ENCODE assay signal across 1 cellular context in the genomic region with DNA sequence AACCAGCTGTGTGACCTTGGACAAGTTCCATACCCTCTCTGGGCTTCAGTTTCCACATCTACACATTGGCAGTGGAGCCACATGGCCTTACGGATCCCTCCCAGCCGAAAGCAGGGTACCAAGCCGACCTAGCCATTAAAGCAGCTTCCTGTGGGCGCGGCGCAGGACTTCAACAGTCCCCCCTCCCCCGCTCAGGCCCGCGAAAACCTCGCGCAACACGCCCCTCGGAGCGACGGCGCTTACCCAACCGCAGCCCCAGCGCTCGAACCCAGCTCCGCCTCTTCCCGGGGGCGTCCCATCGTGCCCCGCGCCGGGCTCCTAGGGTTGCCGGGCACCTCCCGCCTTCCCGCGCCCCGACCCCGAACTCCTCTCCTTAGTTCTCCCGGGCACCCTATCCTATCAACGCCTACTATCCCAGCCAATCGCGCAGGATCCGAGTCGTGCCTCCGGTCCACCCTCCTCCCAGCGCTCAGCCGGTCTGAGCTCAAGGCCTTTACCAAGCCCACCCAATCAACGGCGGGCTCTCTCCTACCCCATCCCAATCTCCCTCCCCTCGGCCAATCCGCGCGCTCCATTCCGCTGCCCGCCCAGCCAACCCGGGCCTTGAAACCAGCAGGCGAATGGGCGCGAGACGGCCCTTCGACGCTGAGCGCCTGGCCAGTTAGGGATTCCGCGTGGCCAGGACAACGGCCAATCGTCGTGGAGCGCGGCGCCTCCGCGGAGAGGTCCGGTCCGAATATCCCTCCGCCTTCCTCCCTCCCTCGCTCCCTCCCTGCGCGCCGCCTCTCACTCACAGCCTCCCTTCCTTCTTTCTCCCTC.
TF ChIP-seq lines count a peak whose summit lies in the region.

A gene (plus strand): TSS at position 767 of the 819 bp plus-strand sequence. CDS start 326 bp downstream, outside the sequence.

TF ChIP-seq in K562, 482 proteins besides CTCF, POLR2A, EP300 and RAD21 (continued from another document and continues in another):
- TF ChIP-seq, protein P1, sequence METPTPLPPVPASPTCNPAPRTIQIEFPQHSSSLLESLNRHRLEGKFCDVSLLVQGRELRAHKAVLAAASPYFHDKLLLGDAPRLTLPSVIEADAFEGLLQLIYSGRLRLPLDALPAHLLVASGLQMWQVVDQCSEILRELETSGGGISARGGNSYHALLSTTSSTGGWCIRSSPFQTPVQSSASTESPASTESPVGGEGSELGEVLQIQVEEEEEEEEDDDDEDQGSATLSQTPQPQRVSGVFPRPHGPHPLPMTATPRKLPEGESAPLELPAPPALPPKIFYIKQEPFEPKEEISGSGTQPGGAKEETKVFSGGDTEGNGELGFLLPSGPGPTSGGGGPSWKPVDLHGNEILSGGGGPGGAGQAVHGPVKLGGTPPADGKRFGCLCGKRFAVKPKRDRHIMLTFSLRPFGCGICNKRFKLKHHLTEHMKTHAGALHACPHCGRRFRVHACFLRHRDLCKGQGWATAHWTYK (CRISPR knock-in tag; IDR thresholded peaks at IDR 0.05), result no peak
- TF ChIP-seq, protein P2, sequence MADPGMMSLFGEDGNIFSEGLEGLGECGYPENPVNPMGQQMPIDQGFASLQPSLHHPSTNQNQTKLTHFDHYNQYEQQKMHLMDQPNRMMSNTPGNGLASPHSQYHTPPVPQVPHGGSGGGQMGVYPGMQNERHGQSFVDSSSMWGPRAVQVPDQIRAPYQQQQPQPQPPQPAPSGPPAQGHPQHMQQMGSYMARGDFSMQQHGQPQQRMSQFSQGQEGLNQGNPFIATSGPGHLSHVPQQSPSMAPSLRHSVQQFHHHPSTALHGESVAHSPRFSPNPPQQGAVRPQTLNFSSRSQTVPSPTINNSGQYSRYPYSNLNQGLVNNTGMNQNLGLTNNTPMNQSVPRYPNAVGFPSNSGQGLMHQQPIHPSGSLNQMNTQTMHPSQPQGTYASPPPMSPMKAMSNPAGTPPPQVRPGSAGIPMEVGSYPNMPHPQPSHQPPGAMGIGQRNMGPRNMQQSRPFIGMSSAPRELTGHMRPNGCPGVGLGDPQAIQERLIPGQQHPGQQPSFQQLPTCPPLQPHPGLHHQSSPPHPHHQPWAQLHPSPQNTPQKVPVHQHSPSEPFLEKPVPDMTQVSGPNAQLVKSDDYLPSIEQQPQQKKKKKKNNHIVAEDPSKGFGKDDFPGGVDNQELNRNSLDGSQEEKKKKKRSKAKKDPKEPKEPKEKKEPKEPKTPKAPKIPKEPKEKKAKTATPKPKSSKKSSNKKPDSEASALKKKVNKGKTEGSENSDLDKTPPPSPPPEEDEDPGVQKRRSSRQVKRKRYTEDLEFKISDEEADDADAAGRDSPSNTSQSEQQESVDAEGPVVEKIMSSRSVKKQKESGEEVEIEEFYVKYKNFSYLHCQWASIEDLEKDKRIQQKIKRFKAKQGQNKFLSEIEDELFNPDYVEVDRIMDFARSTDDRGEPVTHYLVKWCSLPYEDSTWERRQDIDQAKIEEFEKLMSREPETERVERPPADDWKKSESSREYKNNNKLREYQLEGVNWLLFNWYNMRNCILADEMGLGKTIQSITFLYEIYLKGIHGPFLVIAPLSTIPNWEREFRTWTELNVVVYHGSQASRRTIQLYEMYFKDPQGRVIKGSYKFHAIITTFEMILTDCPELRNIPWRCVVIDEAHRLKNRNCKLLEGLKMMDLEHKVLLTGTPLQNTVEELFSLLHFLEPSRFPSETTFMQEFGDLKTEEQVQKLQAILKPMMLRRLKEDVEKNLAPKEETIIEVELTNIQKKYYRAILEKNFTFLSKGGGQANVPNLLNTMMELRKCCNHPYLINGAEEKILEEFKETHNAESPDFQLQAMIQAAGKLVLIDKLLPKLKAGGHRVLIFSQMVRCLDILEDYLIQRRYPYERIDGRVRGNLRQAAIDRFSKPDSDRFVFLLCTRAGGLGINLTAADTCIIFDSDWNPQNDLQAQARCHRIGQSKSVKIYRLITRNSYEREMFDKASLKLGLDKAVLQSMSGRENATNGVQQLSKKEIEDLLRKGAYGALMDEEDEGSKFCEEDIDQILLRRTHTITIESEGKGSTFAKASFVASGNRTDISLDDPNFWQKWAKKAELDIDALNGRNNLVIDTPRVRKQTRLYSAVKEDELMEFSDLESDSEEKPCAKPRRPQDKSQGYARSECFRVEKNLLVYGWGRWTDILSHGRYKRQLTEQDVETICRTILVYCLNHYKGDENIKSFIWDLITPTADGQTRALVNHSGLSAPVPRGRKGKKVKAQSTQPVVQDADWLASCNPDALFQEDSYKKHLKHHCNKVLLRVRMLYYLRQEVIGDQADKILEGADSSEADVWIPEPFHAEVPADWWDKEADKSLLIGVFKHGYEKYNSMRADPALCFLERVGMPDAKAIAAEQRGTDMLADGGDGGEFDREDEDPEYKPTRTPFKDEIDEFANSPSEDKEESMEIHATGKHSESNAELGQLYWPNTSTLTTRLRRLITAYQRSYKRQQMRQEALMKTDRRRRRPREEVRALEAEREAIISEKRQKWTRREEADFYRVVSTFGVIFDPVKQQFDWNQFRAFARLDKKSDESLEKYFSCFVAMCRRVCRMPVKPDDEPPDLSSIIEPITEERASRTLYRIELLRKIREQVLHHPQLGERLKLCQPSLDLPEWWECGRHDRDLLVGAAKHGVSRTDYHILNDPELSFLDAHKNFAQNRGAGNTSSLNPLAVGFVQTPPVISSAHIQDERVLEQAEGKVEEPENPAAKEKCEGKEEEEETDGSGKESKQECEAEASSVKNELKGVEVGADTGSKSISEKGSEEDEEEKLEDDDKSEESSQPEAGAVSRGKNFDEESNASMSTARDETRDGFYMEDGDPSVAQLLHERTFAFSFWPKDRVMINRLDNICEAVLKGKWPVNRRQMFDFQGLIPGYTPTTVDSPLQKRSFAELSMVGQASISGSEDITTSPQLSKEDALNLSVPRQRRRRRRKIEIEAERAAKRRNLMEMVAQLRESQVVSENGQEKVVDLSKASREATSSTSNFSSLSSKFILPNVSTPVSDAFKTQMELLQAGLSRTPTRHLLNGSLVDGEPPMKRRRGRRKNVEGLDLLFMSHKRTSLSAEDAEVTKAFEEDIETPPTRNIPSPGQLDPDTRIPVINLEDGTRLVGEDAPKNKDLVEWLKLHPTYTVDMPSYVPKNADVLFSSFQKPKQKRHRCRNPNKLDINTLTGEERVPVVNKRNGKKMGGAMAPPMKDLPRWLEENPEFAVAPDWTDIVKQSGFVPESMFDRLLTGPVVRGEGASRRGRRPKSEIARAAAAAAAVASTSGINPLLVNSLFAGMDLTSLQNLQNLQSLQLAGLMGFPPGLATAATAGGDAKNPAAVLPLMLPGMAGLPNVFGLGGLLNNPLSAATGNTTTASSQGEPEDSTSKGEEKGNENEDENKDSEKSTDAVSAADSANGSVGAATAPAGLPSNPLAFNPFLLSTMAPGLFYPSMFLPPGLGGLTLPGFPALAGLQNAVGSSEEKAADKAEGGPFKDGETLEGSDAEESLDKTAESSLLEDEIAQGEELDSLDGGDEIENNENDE (IDR thresholded peaks at IDR 0.05; ENCODE audit: low read depth, low read length), result no peak
- TF ChIP-seq ZSCAN32 (CRISPR knock-in tag; IDR thresholded peaks at IDR 0.05) (no peak), SLC30A9 (CRISPR knock-in tag; IDR thresholded peaks at IDR 0.05) (no peak), PURB (CRISPR knock-in tag; IDR thresholded peaks at IDR 0.05; ENCODE audit: low read depth) (no peak), ZNF121 (CRISPR knock-in tag; conservative IDR thresholded peaks at IDR 0.05) (no peak), POU5F1 (IDR thresholded peaks at IDR 0.05; ENCODE audit: borderline replicate concordance, low read depth, low read length, partially characterized antibody) (no peak), PHB2 (IDR thresholded peaks at IDR 0.05; ENCODE audit: low read depth) (no peak), CREM (IDR thresholded peaks at IDR 0.05; ENCODE audit: low read depth) (peak; percentile 91), XRCC4 (IDR thresholded peaks at IDR 0.05; ENCODE audit: extremely low read depth, insufficient read depth, insufficient read length) (no peak), POLR2AphosphoS5 (IDR thresholded peaks at IDR 0.05; ENCODE audit: control insufficient read depth, insufficient read depth, low read depth, low read length) (0 out of 2 replicates have a peak, but pooled peaks have one; percentile 48), TARDBP (IDR thresholded peaks at IDR 0.05) (no peak), ZNF23 (CRISPR knock-in tag; IDR thresholded peaks at IDR 0.05) (no peak), KAT8 (IDR thresholded peaks at IDR 0.05; ENCODE audit: low read depth) (no peak), ZC3H8 (IDR thresholded peaks at IDR 0.05) (no peak), NR2C2 (CRISPR knock-in tag; IDR thresholded peaks at IDR 0.05) (peak; percentile 13; the same call in 1 of the 2 replicates), NR2C2 (tag; IDR thresholded peaks at IDR 0.05) (peak; percentile 81), TAF1 (IDR thresholded peaks at IDR 0.05; ENCODE audit: control insufficient read depth, extremely low read depth, insufficient read depth, low read length, severe bottlenecking) (peak; percentile 64), ZNF444 (CRISPR knock-in tag; IDR thresholded peaks at IDR 0.05) (peak; percentile 82)
- TF ChIP-seq, protein P3, sequence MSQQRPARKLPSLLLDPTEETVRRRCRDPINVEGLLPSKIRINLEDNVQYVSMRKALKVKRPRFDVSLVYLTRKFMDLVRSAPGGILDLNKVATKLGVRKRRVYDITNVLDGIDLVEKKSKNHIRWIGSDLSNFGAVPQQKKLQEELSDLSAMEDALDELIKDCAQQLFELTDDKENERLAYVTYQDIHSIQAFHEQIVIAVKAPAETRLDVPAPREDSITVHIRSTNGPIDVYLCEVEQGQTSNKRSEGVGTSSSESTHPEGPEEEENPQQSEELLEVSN (IDR thresholded peaks at IDR 0.05; ENCODE audit: borderline replicate concordance in 1 of 2, extremely low read depth in 1 of 2, insufficient read depth in 1 of 2, insufficient read length in 1 of 2, low read depth in 1 of 2, low read length in 1 of 2, poor library complexity in 1 of 2, severe bottlenecking in 1 of 2), result peak; percentile 95 to 96
- TF ChIP-seq, protein P4, sequence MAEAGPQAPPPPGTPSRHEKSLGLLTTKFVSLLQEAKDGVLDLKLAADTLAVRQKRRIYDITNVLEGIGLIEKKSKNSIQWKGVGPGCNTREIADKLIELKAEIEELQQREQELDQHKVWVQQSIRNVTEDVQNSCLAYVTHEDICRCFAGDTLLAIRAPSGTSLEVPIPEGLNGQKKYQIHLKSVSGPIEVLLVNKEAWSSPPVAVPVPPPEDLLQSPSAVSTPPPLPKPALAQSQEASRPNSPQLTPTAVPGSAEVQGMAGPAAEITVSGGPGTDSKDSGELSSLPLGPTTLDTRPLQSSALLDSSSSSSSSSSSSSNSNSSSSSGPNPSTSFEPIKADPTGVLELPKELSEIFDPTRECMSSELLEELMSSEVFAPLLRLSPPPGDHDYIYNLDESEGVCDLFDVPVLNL (CRISPR knock-in tag; IDR thresholded peaks at IDR 0.05; ENCODE audit: low read depth), result peak; percentile 89
- TF ChIP-seq, protein P5, sequence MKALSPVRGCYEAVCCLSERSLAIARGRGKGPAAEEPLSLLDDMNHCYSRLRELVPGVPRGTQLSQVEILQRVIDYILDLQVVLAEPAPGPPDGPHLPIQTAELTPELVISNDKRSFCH (CRISPR knock-in tag; IDR thresholded peaks at IDR 0.05), result no peak
- TF ChIP-seq, protein P5 (tag; IDR thresholded peaks at IDR 0.05), result 0 out of 2 replicates have a peak, but pooled peaks have one; percentile 33
- TF ChIP-seq, protein P6, sequence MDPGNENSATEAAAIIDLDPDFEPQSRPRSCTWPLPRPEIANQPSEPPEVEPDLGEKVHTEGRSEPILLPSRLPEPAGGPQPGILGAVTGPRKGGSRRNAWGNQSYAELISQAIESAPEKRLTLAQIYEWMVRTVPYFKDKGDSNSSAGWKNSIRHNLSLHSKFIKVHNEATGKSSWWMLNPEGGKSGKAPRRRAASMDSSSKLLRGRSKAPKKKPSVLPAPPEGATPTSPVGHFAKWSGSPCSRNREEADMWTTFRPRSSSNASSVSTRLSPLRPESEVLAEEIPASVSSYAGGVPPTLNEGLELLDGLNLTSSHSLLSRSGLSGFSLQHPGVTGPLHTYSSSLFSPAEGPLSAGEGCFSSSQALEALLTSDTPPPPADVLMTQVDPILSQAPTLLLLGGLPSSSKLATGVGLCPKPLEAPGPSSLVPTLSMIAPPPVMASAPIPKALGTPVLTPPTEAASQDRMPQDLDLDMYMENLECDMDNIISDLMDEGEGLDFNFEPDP (CRISPR knock-in tag; IDR thresholded peaks at IDR 0.05), result no peak
- TF ChIP-seq, protein P7, sequence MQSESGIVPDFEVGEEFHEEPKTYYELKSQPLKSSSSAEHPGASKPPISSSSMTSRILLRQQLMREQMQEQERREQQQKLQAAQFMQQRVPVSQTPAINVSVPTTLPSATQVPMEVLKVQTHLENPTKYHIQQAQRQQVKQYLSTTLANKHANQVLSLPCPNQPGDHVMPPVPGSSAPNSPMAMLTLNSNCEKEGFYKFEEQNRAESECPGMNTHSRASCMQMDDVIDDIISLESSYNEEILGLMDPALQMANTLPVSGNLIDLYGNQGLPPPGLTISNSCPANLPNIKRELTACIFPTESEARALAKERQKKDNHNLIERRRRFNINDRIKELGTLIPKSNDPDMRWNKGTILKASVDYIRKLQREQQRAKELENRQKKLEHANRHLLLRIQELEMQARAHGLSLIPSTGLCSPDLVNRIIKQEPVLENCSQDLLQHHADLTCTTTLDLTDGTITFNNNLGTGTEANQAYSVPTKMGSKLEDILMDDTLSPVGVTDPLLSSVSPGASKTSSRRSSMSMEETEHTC (IDR thresholded peaks at IDR 0.05), result no peak
- TF ChIP-seq, protein P8, sequence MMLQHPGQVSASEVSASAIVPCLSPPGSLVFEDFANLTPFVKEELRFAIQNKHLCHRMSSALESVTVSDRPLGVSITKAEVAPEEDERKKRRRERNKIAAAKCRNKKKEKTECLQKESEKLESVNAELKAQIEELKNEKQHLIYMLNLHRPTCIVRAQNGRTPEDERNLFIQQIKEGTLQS (IDR thresholded peaks at IDR 0.05), result no peak; the same call in 1 of the 2 replicates
- TF ChIP-seq, protein P8 (CRISPR knock-in tag; conservative IDR thresholded peaks at IDR 0.05), result no peak
- TF ChIP-seq, protein P9, sequence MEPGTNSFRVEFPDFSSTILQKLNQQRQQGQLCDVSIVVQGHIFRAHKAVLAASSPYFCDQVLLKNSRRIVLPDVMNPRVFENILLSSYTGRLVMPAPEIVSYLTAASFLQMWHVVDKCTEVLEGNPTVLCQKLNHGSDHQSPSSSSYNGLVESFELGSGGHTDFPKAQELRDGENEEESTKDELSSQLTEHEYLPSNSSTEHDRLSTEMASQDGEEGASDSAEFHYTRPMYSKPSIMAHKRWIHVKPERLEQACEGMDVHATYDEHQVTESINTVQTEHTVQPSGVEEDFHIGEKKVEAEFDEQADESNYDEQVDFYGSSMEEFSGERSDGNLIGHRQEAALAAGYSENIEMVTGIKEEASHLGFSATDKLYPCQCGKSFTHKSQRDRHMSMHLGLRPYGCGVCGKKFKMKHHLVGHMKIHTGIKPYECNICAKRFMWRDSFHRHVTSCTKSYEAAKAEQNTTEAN (CRISPR knock-in tag; IDR thresholded peaks at IDR 0.05), result 0 out of 2 replicates have a peak, but pooled peaks have one; percentile 66
